Comparison of ENCODE assay signal across 1 cellular context in the genomic region with DNA sequence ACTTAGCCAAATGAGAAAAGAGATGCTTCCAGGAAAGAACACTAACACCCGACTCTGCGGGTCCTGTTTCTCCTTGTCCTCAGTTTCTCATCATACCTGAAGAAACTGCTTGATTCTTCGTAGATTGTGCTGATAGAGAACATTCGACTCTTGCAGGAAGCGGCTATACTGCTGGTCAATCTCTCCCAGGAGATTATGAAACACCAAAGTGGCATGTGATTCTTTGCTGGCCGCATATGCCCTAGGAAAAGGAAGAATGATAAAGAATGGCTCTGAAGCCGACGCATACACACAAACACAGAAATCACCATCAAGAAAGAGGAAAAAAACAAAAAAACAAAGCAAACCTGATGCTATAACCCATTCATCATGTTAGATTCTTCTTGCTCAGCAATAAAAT.
TF ChIP-seq lines count a peak whose summit lies in the region.

No MANE protein-coding gene starts in this region.

TF ChIP-seq in A549, 52 proteins besides CTCF, POLR2A, EP300 and RAD21:
- TF ChIP-seq MAFK (IDR thresholded peaks at IDR 0.05; ENCODE audit: partially characterized antibody), result peak; percentile 37
- TF ChIP-seq NFE2L2 (conservative IDR thresholded peaks at IDR 0.05; ENCODE audit: low read length), result no peak
